In the genomic region with DNA sequence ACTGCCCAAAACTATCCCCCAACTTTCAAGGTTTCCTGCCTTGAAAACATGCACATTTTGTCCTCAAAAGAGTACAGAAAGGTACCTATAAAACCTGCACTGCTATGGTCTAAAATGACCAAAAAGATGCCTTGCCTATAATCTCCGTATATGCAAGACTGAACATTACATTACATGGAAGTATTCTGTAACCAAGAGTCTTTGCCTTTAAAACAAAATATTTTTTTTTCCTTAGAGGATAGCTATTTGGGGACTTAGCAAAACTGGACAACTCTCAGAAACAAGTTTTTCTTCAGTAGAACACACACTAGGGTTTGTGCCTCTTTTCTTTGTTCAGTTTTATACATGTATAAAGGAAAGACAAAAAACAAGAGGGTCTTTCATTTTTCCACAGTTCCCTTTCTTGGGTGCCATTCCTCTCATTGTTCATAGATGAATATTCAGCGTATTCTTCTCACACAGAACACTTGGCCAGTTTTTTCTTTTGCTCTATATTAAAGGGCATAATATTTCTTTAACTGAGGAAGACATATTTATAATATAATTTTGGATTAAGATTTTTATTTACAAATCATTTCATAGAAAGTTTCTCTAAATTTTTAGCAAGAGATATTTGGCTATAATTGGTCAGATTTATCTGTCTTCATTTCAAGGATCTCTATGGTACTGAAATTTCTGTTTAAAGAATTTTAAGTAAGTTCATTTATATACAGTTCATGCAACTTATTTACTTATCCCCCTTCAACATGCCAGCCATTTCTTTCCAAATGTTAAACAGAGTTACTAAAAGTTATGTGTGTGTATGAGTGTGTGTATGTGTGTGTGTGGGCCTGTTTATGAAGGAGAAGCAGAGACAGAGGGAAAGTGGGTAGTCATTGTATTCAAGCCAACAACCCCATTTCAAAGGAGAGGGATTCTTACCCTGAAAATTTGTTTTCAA, we compare ENCODE assay signal across 28 cellular contexts.
"Had no signal": no experiment of that assay in that cellular context is flagged by ENCODE, and none has a peak within 500 bp of the region (broad histone marks: within the 10 kb centered on the region; RNA-seq: fewer than 3 reads in every experiment).

No MANE protein-coding gene starts in this region.

- DNase-seq: activated CD4-positive, alpha-beta memory T cell treated with anti-CD3 and anti-CD28 coated beads, Interleukin-2, amount 10 ng/mL, durations not matched to agents 7 days and 5 days; activated CD4-positive, alpha-beta T cell treated with anti-CD3 and anti-CD28 coated beads, Interleukin-2, amount 10 ng/mL, durations not matched to agents 7 days and 5 days; activated CD4-positive, CD25-positive, alpha-beta regulatory T cell treated with anti-CD3 and anti-CD28 coated beads, Interleukin-2, amount 50 U/mL, for 72 hours; activated CD8-positive, alpha-beta memory T cell treated with anti-CD3 and anti-CD28 coated beads, Interleukin-2, amount 50 U/mL, for 48 hours; activated gamma-delta T cell treated with Interleukin-2 at 50 U/mL for 16 hours; activated naive CD4-positive, alpha-beta T cell treated with anti-CD3 and anti-CD28 coated beads, Interleukin-2, amount 50 U/mL, for 16 hours; activated T-cell treated with anti-CD3 and anti-CD28 coated beads, Interleukin-2, amount 50 U/mL, for 24 hours; amniotic stem cell; central memory CD4-positive, alpha-beta T cell; dermis blood vessel endothelial cell; effector memory CD8-positive, alpha-beta T cell; erythroblast; heart left ventricle; kidney glomerular epithelial cell; left lung; lower lobe of right lung; mesendoderm; mucosa of descending colon; retina; stimulated activated CD4-positive, alpha-beta T cell treated with anti-CD3 and anti-CD28 coated beads, Interleukin-12 subunit alpha, Interleukin-12 subunit beta, amount 100 ng/mL, for 4 hours; stimulated activated CD4-positive, alpha-beta T cell treated with anti-CD3 and anti-CD28 coated beads, Interleukin-4, amount 100 ng/mL, for 1 hour; stimulated activated naive CD8-positive, alpha-beta T cell treated with anti-CD3 and anti-CD28 coated beads, Interleukin-15, Interleukin-2, amounts not matched to agents 100 U/mL and 50 U/mL, for 24 hours; SW 1271; T-helper 17 cell; T1000 had no signal

- H3K27ac ChIP-seq: heart left ventricle, left lung, lower lobe of right lung, skin epidermis had no signal

- ATAC-seq: effector memory CD8-positive, alpha-beta T cell; heart left ventricle; left lung; lower lobe of right lung; mucosa of descending colon; natural killer cell treated with Interleukin-12 subunit alpha and Interleukin-12 subunit beta and Interleukin-15 and Interleukin-18, amount 100 ng/mL, for 72 hours; sciatic nerve; stimulated activated naive CD8-positive, alpha-beta T cell treated with anti-CD3 and anti-CD28 coated beads, Interleukin-15, Interleukin-2, amounts not matched to agents 100 U/mL and 50 U/mL, for 24 hours; T-helper 17 cell had no signal
